ENCODE assay signal across 8 cellular contexts in genomic region chrX:3842822-3843521, GRCh38.
DNase-seq lines count a peak whose midpoint lies in the region; ATAC-seq and TF ChIP-seq lines count a peak whose summit lies in the region.
"Not testable (repeated sequence)": the region's sequence is repeated elsewhere in the genome, so short reads cannot be mapped to it uniquely, and the experiment has no call there.

No MANE protein-coding gene starts in this region.

- H3K79me1 ChIP-seq in H9 (ENCODE audit: insufficient read depth, low read depth, low read length, poor library complexity, severe bottlenecking), result not testable (repeated sequence)

- H3K79me2 ChIP-seq in H9 (ENCODE audit: insufficient read depth, low read length); PC-9 (ENCODE audit: low read depth): not testable (repeated sequence)

- BruUV-seq in PC-9 (replicated peaks; lab: Mats Ljungman, UMichigan), result TSS peak; percentile 82

- not testable (repeated sequence) for H3K27ac Mint-ChIP-seq in H9
- H3K27ac Mint-ChIP-seq in naive thymus-derived CD8-positive, alpha-beta T cell, result peak overlapping the region in 2 of 10 donors; percentile 11 to 57

- not testable (repeated sequence) for H3K18ac ChIP-seq in H9 (ENCODE audit: insufficient read length, low read depth, low read length)

- H4K20me1 ChIP-seq in H9 (ENCODE audit: control insufficient read depth, insufficient read depth, insufficient read length); PC-9 (ENCODE audit: insufficient read depth): not testable (repeated sequence)

- H3K27me3 ChIP-seq in H9 (ENCODE audit: insufficient read depth, low read length); PC-9 (ENCODE audit: insufficient read depth, low read depth); stomach: not testable (repeated sequence)

- CTCF ChIA-PET in PC-9 (lab: Charles Lee), result not testable (repeated sequence)

- POLR2A ChIA-PET in PC-9 (lab: Charles Lee; ENCODE audit: unreplicated experiment); naive thymus-derived CD8-positive, alpha-beta T cell (lab: Charles Lee): not testable (repeated sequence)

- H3K4me3 ChIP-seq in PC-9 (peak overlapping the region; percentile 45; the same call in 1 of the 2 replicates), stomach (peak overlapping the region; percentile 33 to 53 (median 41))

- not testable (repeated sequence) for H2BK5ac ChIP-seq in H9 (ENCODE audit: insufficient read length, low read length)

- not testable (repeated sequence) for H4K5ac ChIP-seq in H9 (ENCODE audit: insufficient read length, low read depth, low read length)

- H3K9me3 ChIP-seq in H9 (ENCODE audit: control insufficient read depth, low read depth, low read length); PC-9 (ENCODE audit: insufficient read depth, low read depth); stomach: not testable (repeated sequence)

- WGBS in H9 (ENCODE audit: extremely low coverage, insufficient read length, low lambda C conversion rate), result no CpG with 5 or more reads among the region's 70 CpGs
- WGBS in stomach, 5 donors, result 0 to 2% methylated on average over 23 of the region's 70 CpGs; no CpG with 5 or more reads in 3 of the 5 donors

- not testable (repeated sequence) for H2BK15ac ChIP-seq in H9 (ENCODE audit: low read depth, low read length)

- not testable (repeated sequence) for H2BK12ac ChIP-seq in H9 (ENCODE audit: insufficient read length, low read depth, low read length)

- H3K27ac ChIP-seq in H9 (ENCODE audit: insufficient read length, low read depth, low read length); PC-9: not testable (repeated sequence)
- peak overlapping the region in 1 of 5 donors; percentile 63 for H3K27ac ChIP-seq in stomach

- not testable (repeated sequence) for H2AFZ ChIP-seq in H9 (ENCODE audit: low read length); PC-9

- H3K9ac ChIP-seq in H9 (ENCODE audit: extremely low read depth, insufficient read length, low read length), result not testable (repeated sequence)

- not testable (repeated sequence) for H3K4ac ChIP-seq in H9 (ENCODE audit: low read depth, low read length)

- H4K91ac ChIP-seq in H9 (ENCODE audit: insufficient read length, low read depth, low read length), result not testable (repeated sequence)

- not testable (repeated sequence) for H3F3A ChIP-seq in PC-9 (ENCODE audit: insufficient read depth, low read depth)

- not testable (repeated sequence) for H3K23me2 ChIP-seq in H9 (ENCODE audit: insufficient read length, low read depth, low read length, poor library complexity, severe bottlenecking)

- H2BK20ac ChIP-seq in H9 (ENCODE audit: low read depth, low read length, poor library complexity, severe bottlenecking), result not testable (repeated sequence)

- DNase-seq in H9, result not testable (repeated sequence)
- peak in 1 of 2 experiments; percentile 4 for DNase-seq in PC-9
- peak; percentile 17 for DNase-seq in activated T-helper 1 cell treated with Interleukin-2 at 50 U/mL for 16 hours (ENCODE audit: low read depth)
- DNase-seq in erythroblast (lab: John Stamatoyannopoulos, UW), result peak; percentile 1 to 6
- DNase-seq in naive thymus-derived CD8-positive, alpha-beta T cell, result peak in 6 of 10 donors; percentile 11 to 71 (median 30)
- peak; percentile 13 for DNase-seq in stomach

- TF ChIP-seq EP300 in stomach (IDR thresholded peaks at IDR 0.05), result not testable (repeated sequence)

- H3K27me3 Mint-ChIP-seq in H9 (ENCODE audit: low read depth); naive thymus-derived CD8-positive, alpha-beta T cell: not testable (repeated sequence)

- not testable (repeated sequence) for H3K9me3 Mint-ChIP-seq in H9; naive thymus-derived CD8-positive, alpha-beta T cell

- H2BK120ac ChIP-seq in H9 (ENCODE audit: low read depth, low read length, poor library complexity, severe bottlenecking), result not testable (repeated sequence)

- peak; percentile 34 for ATAC-seq in GM18858 (IDR thresholded peaks at IDR 0.05; ENCODE audit: unreplicated experiment)
- peak; percentile 51 for ATAC-seq in HG03439 (IDR thresholded peaks at IDR 0.05; ENCODE audit: unreplicated experiment)
- peak; percentile 53 to 55 for ATAC-seq in naive thymus-derived CD8-positive, alpha-beta T cell

- not testable (repeated sequence) for H3K4me1 ChIP-seq in H9 (ENCODE audit: insufficient read depth, low read length); PC-9 (replicated peaks; ENCODE audit: insufficient read depth); stomach

- H2AK5ac ChIP-seq in H9 (ENCODE audit: insufficient read length, low read length), result not testable (repeated sequence)

- intact Hi-C loops in PC-9 (cut with micrococcal nuclease; ENCODE audit: unreplicated experiment); stomach (cut with DNase I; ENCODE audit: low total_unique reads): not testable (repeated sequence)

- not testable (repeated sequence) for H3T11ph ChIP-seq in H9 (ENCODE audit: low read length)

- not testable (repeated sequence) for H3K36me3 Mint-ChIP-seq in H9 (ENCODE audit: insufficient read depth in 1 of 3, low read depth in 3 of 3); naive thymus-derived CD8-positive, alpha-beta T cell

- not testable (repeated sequence) for TF ChIP-seq CTCF in H9 (conservative IDR thresholded peaks at IDR 0.05); PC-9 (conservative IDR thresholded peaks at IDR 0.05); stomach (IDR thresholded peaks at IDR 0.05)

- not testable (repeated sequence) for H3K14ac ChIP-seq in H9 (ENCODE audit: insufficient read depth, low read length)

- H3K23ac ChIP-seq in H9 (ENCODE audit: insufficient read length, low read depth, low read length), result not testable (repeated sequence)

- peak overlapping the region; percentile 57 to 62; a peak in 2 of 5 replicates for H3K4me3 Mint-ChIP-seq in H9
- H3K4me3 Mint-ChIP-seq in naive thymus-derived CD8-positive, alpha-beta T cell, result peak overlapping the region in 7 of 10 donors; percentile 36 to 88 (median 64)

- not testable (repeated sequence) for H3K36me3 ChIP-seq in PC-9 (ENCODE audit: low read depth); stomach

- not testable (repeated sequence) for H4K8ac ChIP-seq in H9 (replicated peaks; ENCODE audit: insufficient read length, low read depth, low read length)

- not testable (repeated sequence) for H3K4me2 ChIP-seq in H9 (ENCODE audit: insufficient read depth, insufficient read length, low read length); PC-9

- H3K9me2 ChIP-seq in PC-9 (ENCODE audit: insufficient read depth), result not testable (repeated sequence)

- not testable (repeated sequence) for H3K4me1 Mint-ChIP-seq in H9; naive thymus-derived CD8-positive, alpha-beta T cell

- not testable (repeated sequence) for H3K56ac ChIP-seq in H9 (ENCODE audit: insufficient read length, low read depth, low read length)

- not testable (repeated sequence) for TF ChIP-seq POLR2A in erythroblast (IDR thresholded peaks at IDR 0.05; ENCODE audit: low read length); stomach (IDR thresholded peaks at IDR 0.05)
